ENCODE assay signal across 10 cellular contexts in genomic region chr7:2138146-2138765, GRCh38.
DNase-seq lines count a peak whose midpoint lies in the region; ATAC-seq and TF ChIP-seq lines count a peak whose summit lies in the region.
"Had no signal": no experiment of that assay in that cellular context is flagged by ENCODE, and none has a peak within 500 bp of the region (broad histone marks: within the 10 kb centered on the region; RNA-seq: fewer than 3 reads in every experiment).

No MANE protein-coding gene starts in this region.

- H3K27ac ChIP-seq in SK-N-SH (ENCODE audit: low read depth in 2 of 2, low read length in 1 of 2) (peak overlapping the region in 1 of 2 experiments; percentile 74; a peak in 2 of 4 replicates), mesenchymal stem cell (ENCODE audit: low read length, poor library complexity, severe bottlenecking) (no peak overlapping the region)

- no peak for ATAC-seq in SK-N-SH treated with all-trans-retinoic acid at 6 μM for 48 hours
- ATAC-seq: Panc1 had no signal

- H3K27me3 ChIP-seq in SK-N-SH (ENCODE audit: insufficient read depth), result no peaks in the 10 kb centered on the region
- no peaks in the 10 kb centered on the region for H3K27me3 ChIP-seq in mesenchymal stem cell (ENCODE audit: control insufficient read depth in 1 of 2, insufficient read depth in 1 of 2, low read length in 2 of 2)

- H3K23ac ChIP-seq in mesenchymal stem cell (ENCODE audit: low read length in 2 of 2), result no peak overlapping the region

- CTCF ChIA-PET in SK-N-SH (lab: Yijun Ruan, JAX), result interaction anchor here (0.8 to 2.5 kb wide), 3 partner anchors 10 to 59 kb away, joined by 3 to 6 read pairs (median 5); no protein-coding TSS in a partner anchor

- no peaks in the 10 kb centered on the region for H3F3A ChIP-seq in SK-N-SH (replicated peaks; ENCODE audit: insufficient read depth)

- no peak overlapping the region for H3K4ac ChIP-seq in mesenchymal stem cell (ENCODE audit: low read depth in 1 of 2, low read length in 2 of 2)

- DNase-seq in SK-N-SH (peak; percentile 85), left kidney (ENCODE audit: low read depth, low spot score) (peak; percentile 49), A172 (ENCODE audit: low spot score) (no peak), mesenchymal stem cell (no peak), cerebellar cortex (ENCODE audit: low spot score) (no peak)
- DNase-seq in activated CD4-positive, alpha-beta T cell treated with anti-CD3 and anti-CD28 coated beads, Interleukin-2, amount 50 U/mL, for 24 hours (ENCODE audit: low read depth in 1 of 2, low spot score in 1 of 2), result peak; percentile 9 to 34

- H3K18ac ChIP-seq in mesenchymal stem cell (ENCODE audit: low read depth in 1 of 2, low read length in 2 of 2), result no peak overlapping the region

- no peak overlapping the region for H3K14ac ChIP-seq in mesenchymal stem cell (ENCODE audit: low read length in 2 of 2)

- peak overlapping the region; percentile 75 for H3K27ac Mint-ChIP-seq in stimulated activated naive CD8-positive, alpha-beta T cell treated with anti-CD3 and anti-CD28 coated beads, Interleukin-15, Interleukin-2, amounts not matched to agents 100 ng/mL and 50 ng/mL, for 24 hours

- H3K27me3 Mint-ChIP-seq in stimulated activated naive CD8-positive, alpha-beta T cell treated with anti-CD3 and anti-CD28 coated beads, Interleukin-15, Interleukin-2, amounts not matched to agents 100 ng/mL and 50 ng/mL, for 24 hours, result no peaks in the 10 kb centered on the region
- H3K27me3 Mint-ChIP-seq: natural killer cell treated with Interleukin-12 subunit alpha and Interleukin-12 subunit beta and Interleukin-15 and Interleukin-18, amount 100 ng/mL, for 72 hours had no signal

- H2BK15ac ChIP-seq in mesenchymal stem cell (ENCODE audit: low read depth, poor library complexity, severe bottlenecking), result no peak overlapping the region

- no peak overlapping the region for H2AK5ac ChIP-seq in mesenchymal stem cell (ENCODE audit: low read length, severe bottlenecking)

- peaks cover 3% of the 10 kb centered on the region; the same call in 1 of the 2 replicates for H3K79me2 ChIP-seq in SK-N-SH (ENCODE audit: insufficient read depth)

- H3K36me3 Mint-ChIP-seq in stimulated activated naive CD8-positive, alpha-beta T cell treated with anti-CD3 and anti-CD28 coated beads, Interleukin-15, Interleukin-2, amounts not matched to agents 100 ng/mL and 50 ng/mL, for 24 hours (ENCODE audit: low read depth), result peaks cover 6% of the 10 kb centered on the region
- H3K36me3 Mint-ChIP-seq: natural killer cell treated with Interleukin-12 subunit alpha and Interleukin-12 subunit beta and Interleukin-15 and Interleukin-18, amount 100 ng/mL, for 72 hours had no signal

- H3K4me1 ChIP-seq in SK-N-SH (ENCODE audit: control insufficient read depth in 1 of 2, insufficient read depth in 2 of 2, low read depth in 1 of 2, low read length in 1 of 2) (peaks cover 0 to 44% of the 10 kb centered on the region in 2 experiments; a peak in 1 of 4 replicates), mesenchymal stem cell (ENCODE audit: control insufficient read depth, insufficient read depth, low read depth, low read length) (no peaks in the 10 kb centered on the region)

- no peak overlapping the region for H4K8ac ChIP-seq in mesenchymal stem cell (ENCODE audit: low read length)

- H4K20me1 ChIP-seq in SK-N-SH (ENCODE audit: insufficient read depth), result 0 out of 2 replicates have a peak, but pooled peaks cover 3% of the 10 kb centered on the region

- no peak overlapping the region for H2BK12ac ChIP-seq in mesenchymal stem cell (ENCODE audit: low read length in 2 of 2)

- no peak overlapping the region for H2BK120ac ChIP-seq in mesenchymal stem cell (ENCODE audit: low read depth, low read length)

- peaks cover 24% of the 10 kb centered on the region for H3K79me1 ChIP-seq in mesenchymal stem cell (replicated peaks; ENCODE audit: low read length, poor library complexity, severe bottlenecking)

- no peak overlapping the region for H2BK5ac ChIP-seq in mesenchymal stem cell (ENCODE audit: low read depth, low read length, poor library complexity, severe bottlenecking)

- TF ChIP-seq RAD21 in SK-N-SH (IDR thresholded peaks at IDR 0.05; ENCODE audit: low read length), result no peak

- H3K4me3 ChIP-seq in SK-N-SH (ENCODE audit: low read depth in 2 of 2, low read length in 1 of 2) (no peak overlapping the region), mesenchymal stem cell (ENCODE audit: insufficient read depth in 1 of 2, low read depth in 1 of 2, low read length in 2 of 2) (no peak overlapping the region)

- H3K36me3 ChIP-seq in SK-N-SH (replicated peaks in 1 of 2; ENCODE audit: control insufficient read depth in 1 of 2, insufficient read depth in 2 of 2, low read length in 1 of 2) (peaks cover 0 to 20% of the 10 kb centered on the region in 2 experiments), mesenchymal stem cell (ENCODE audit: control insufficient read depth in 1 of 2, insufficient read depth in 2 of 2, low read depth in 1 of 2, low read length in 2 of 2) (peaks cover 19 to 62% of the 10 kb centered on the region in 2 experiments)

- H3K9me2 ChIP-seq in SK-N-SH, result no peaks in the 10 kb centered on the region

- H3K4me3 Mint-ChIP-seq in stimulated activated naive CD8-positive, alpha-beta T cell treated with anti-CD3 and anti-CD28 coated beads, Interleukin-15, Interleukin-2, amounts not matched to agents 100 ng/mL and 50 ng/mL, for 24 hours, result peak overlapping the region; percentile 62
- H3K4me3 Mint-ChIP-seq: natural killer cell treated with Interleukin-12 subunit alpha and Interleukin-12 subunit beta and Interleukin-15 and Interleukin-18, amount 100 ng/mL, for 72 hours had no signal

- no peak for TF ChIP-seq EP300 in SK-N-SH (IDR thresholded peaks at IDR 0.05; ENCODE audit: borderline replicate concordance in 1 of 2, low read depth in 1 of 2, low read length in 1 of 2)

- H3K4me1 Mint-ChIP-seq in stimulated activated naive CD8-positive, alpha-beta T cell treated with anti-CD3 and anti-CD28 coated beads, Interleukin-15, Interleukin-2, amounts not matched to agents 100 ng/mL and 50 ng/mL, for 24 hours (ENCODE audit: low read depth), result peaks cover 9% of the 10 kb centered on the region

- H3K9me3 Mint-ChIP-seq in stimulated activated naive CD8-positive, alpha-beta T cell treated with anti-CD3 and anti-CD28 coated beads, Interleukin-15, Interleukin-2, amounts not matched to agents 100 ng/mL and 50 ng/mL, for 24 hours, result no peaks in the 10 kb centered on the region
- H3K9me3 Mint-ChIP-seq: natural killer cell treated with Interleukin-12 subunit alpha and Interleukin-12 subunit beta and Interleukin-15 and Interleukin-18, amount 100 ng/mL, for 72 hours had no signal

- H2AFZ ChIP-seq in SK-N-SH (ENCODE audit: low read depth) (no peak overlapping the region), mesenchymal stem cell (ENCODE audit: low read depth, low read length) (no peak overlapping the region)

- H4K91ac ChIP-seq in mesenchymal stem cell (ENCODE audit: low read length), result no peak overlapping the region

- TF ChIP-seq CTCF in SK-N-SH (IDR thresholded peaks at IDR 0.05), result no peak

- POLR2A ChIA-PET in SK-N-SH (lab: Yijun Ruan, JAX), result no interaction called here

- 94% methylated on average over 17 of the region's 17 CpGs for WGBS in SK-N-SH (ENCODE audit: low lambda C conversion rate)
- WGBS in mesenchymal stem cell, result 96% methylated on average over 17 of the region's 17 CpGs

- H3K9me3 ChIP-seq in SK-N-SH (no peaks in the 10 kb centered on the region), mesenchymal stem cell (ENCODE audit: control insufficient read depth, low read length) (no peaks in the 10 kb centered on the region)

- H3K9ac ChIP-seq in SK-N-SH (no peak overlapping the region), mesenchymal stem cell (ENCODE audit: low read length) (no peak overlapping the region)

- no peak overlapping the region for H3K4me2 ChIP-seq in SK-N-SH
- H3K4me2 ChIP-seq in mesenchymal stem cell (ENCODE audit: low read length, poor library complexity, severe bottlenecking), result no peak overlapping the region

TF ChIP-seq in SK-N-SH, 30 proteins besides CTCF, POLR2A, EP300 and RAD21 (continues in another document):
- no peak for TF ChIP-seq TEAD4 (IDR thresholded peaks at IDR 0.05; ENCODE audit: borderline replicate concordance, insufficient read depth)
- TF ChIP-seq YY1 (IDR thresholded peaks at IDR 0.05; ENCODE audit: low read depth), result no peak
- TF ChIP-seq EZH2phosphoT487 (IDR thresholded peaks at IDR 0.05; ENCODE audit: borderline replicate concordance, low read depth), result no peak
- TF ChIP-seq TAF1 (IDR thresholded peaks at IDR 0.05; ENCODE audit: borderline replicate concordance, low read depth, low read length), result no peak
- no peak for TF ChIP-seq IRF3 (IDR thresholded peaks at IDR 0.05; ENCODE audit: low read depth, low read length)
- no peak for TF ChIP-seq RCOR1 (IDR thresholded peaks at IDR 0.05; ENCODE audit: low read length)
- TF ChIP-seq JUND (IDR thresholded peaks at IDR 0.05), result no peak

TF ChIP-seq in SK-N-SH treated with all-trans-retinoic acid at 6 μM for 48 hours, 23 proteins besides CTCF, POLR2A, EP300 and RAD21:
- TF ChIP-seq ZNF565 (CRISPR knock-in tag; conservative IDR thresholded peaks at IDR 0.05; ENCODE audit: low read depth) (no peak), ZNF70 (CRISPR knock-in tag; IDR thresholded peaks at IDR 0.05) (no peak), CREB5 (CRISPR knock-in tag; IDR thresholded peaks at IDR 0.05; ENCODE audit: low read depth) (no peak)

Comparison
In these comparisons a context has a peak if more than half of its experiments do, and no peak if none do; other contexts are left out.
1. DNase-seq: peak in SK-N-SH (single experiment), activated CD4-positive, alpha-beta T cell treated with anti-CD3 and anti-CD28 coated beads, Interleukin-2, amount 50 U/mL, for 24 hours (2 of 2) and left kidney (single experiment); none in A172 (single experiment), mesenchymal stem cell (single experiment) and cerebellar cortex (single experiment).